24 cellular contexts compared by ENCODE assay signal in genomic region chr3:177262396-177262795, GRCh38.
DNase-seq lines count a peak whose midpoint lies in the region; ATAC-seq, FAIRE-seq and TF ChIP-seq lines count a peak whose summit lies in the region.
"Had no signal": no experiment of that assay in that cellular context is flagged by ENCODE, and none has a peak within 500 bp of the region (broad histone marks: within the 10 kb centered on the region; RNA-seq: fewer than 3 reads in every experiment).

No MANE protein-coding gene starts in this region.

- H3K9me3 Mint-ChIP-seq in Caco-2 (ENCODE audit: unreplicated experiment) (no peaks in the 10 kb centered on the region), mesothelial cell of epicardium (no peaks in the 10 kb centered on the region)
- H3K9me3 Mint-ChIP-seq: activated T-cell treated with anti-CD3 and anti-CD28 coated beads, Interleukin-2, amount 50 U/mL, for 72 hours; CD8-positive, alpha-beta memory T cell; stimulated activated naive CD8-positive, alpha-beta T cell treated with anti-CD3 and anti-CD28 coated beads, Interleukin-15, Interleukin-2, amounts not matched to agents 100 ng/mL and 50 ng/mL, for 24 hours had no signal

- DNase-seq in Caco-2 (peak; percentile 27 to 45), HuH-7.5 (ENCODE audit: low spot score) (peak; percentile 32), epithelial cell of esophagus (ENCODE audit: low read depth) (peak; percentile 33), mesothelial cell of epicardium (ENCODE audit: low spot score in 2 of 2, unreplicated experiment in 2 of 2) (no peak), RCC 7860 (ENCODE audit: low spot score) (no peak), NCI-H1048 (lab: John Stamatoyannopoulos, UW) (no peak)
- DNase-seq in stimulated activated CD4-positive, alpha-beta T cell treated with anti-CD3 and anti-CD28 coated beads, Interleukin-4, amount 100 ng/mL, for 1 hour: no peak
- DNase-seq: activated CD8-positive, alpha-beta T cell treated with anti-CD3 and anti-CD28 coated beads, Interleukin-2, amount 10 ng/mL, durations not matched to agents 7 days and 5 days; activated T-cell treated with anti-CD3 and anti-CD28 coated beads, Interleukin-2, amount 50 U/mL, for 72 hours; CD8-positive, alpha-beta memory T cell; DND-41; NCI-H1092 treated with DMSO at 0.1 percent for 48 hours; NCI-H2107; NCI-H524 treated with DMSO at 0.1 percent for 48 hours; sigmoid colon; stimulated activated CD4-positive, alpha-beta T cell treated with anti-CD3 and anti-CD28 coated beads, Interleukin-1b, Interleukin-23, amount 100 ng/mL, for 48 hours had no signal

- H3K4me1 Mint-ChIP-seq in Caco-2 (ENCODE audit: low read depth, unreplicated experiment) (peaks cover 18% of the 10 kb centered on the region), mesothelial cell of epicardium (peaks cover 14% of the 10 kb centered on the region)
- H3K4me1 Mint-ChIP-seq: CD8-positive, alpha-beta memory T cell had no signal

- no peaks in the 10 kb centered on the region for H3K36me3 Mint-ChIP-seq in Caco-2 (ENCODE audit: insufficient read depth, unreplicated experiment)
- no peaks in the 10 kb centered on the region for H3K36me3 Mint-ChIP-seq in mesothelial cell of epicardium
- H3K36me3 Mint-ChIP-seq: CD8-positive, alpha-beta memory T cell had no signal

- H3K9me3 ChIP-seq in Caco-2: no peaks in the 10 kb centered on the region
- H3K9me3 ChIP-seq: HAP-1, neutrophil, sigmoid colon had no signal

- CTCF ChIA-PET in Caco-2 (lab: Charles Lee): no interaction called here

- ATAC-seq in HG02884 (IDR thresholded peaks at IDR 0.05; ENCODE audit: unreplicated experiment): no peak
- ATAC-seq: activated CD8-positive, alpha-beta T cell treated with anti-CD3 and anti-CD28 coated beads, Interleukin-2, amount 10 ng/mL, durations not matched to agents 7 days and 5 days; activated T-cell treated with anti-CD3 and anti-CD28 coated beads, Interleukin-2, amount 50 U/mL, for 72 hours; esophagus mucosa; left colon had no signal

- intact Hi-C loops in Caco-2 (cut with micrococcal nuclease; ENCODE audit: unreplicated experiment): loop anchor here (5.0 kb wide), 1 partner anchor 345 kb away; no protein-coding TSS in a partner anchor

- H3K27ac Mint-ChIP-seq in Caco-2 (ENCODE audit: unreplicated experiment): peak overlapping the region; percentile 64
- peak overlapping the region; percentile 40 for H3K27ac Mint-ChIP-seq in mesothelial cell of epicardium
- H3K27ac Mint-ChIP-seq: activated CD8-positive, alpha-beta T cell treated with anti-CD3 and anti-CD28 coated beads, Interleukin-2, amount 10 ng/mL, durations not matched to agents 7 days and 5 days; activated naive CD8-positive, alpha-beta T cell; activated T-cell treated with anti-CD3 and anti-CD28 coated beads, Interleukin-2, amount 50 U/mL, for 72 hours; stimulated activated naive CD8-positive, alpha-beta T cell treated with anti-CD3 and anti-CD28 coated beads, Interleukin-15, Interleukin-2, amounts not matched to agents 100 ng/mL and 50 ng/mL, for 24 hours had no signal

- no peaks in the 10 kb centered on the region for H3K27me3 ChIP-seq in Caco-2 (replicated peaks; ENCODE audit: control insufficient read depth, insufficient read depth, low read length)
- H3K27me3 ChIP-seq: neutrophil, sigmoid colon had no signal

- H3K27me3 Mint-ChIP-seq in Caco-2 (ENCODE audit: insufficient read depth, unreplicated experiment) (no peaks in the 10 kb centered on the region), mesothelial cell of epicardium (ENCODE audit: low read depth) (no peaks in the 10 kb centered on the region)
- H3K27me3 Mint-ChIP-seq: activated naive CD8-positive, alpha-beta T cell; CD8-positive, alpha-beta memory T cell; stimulated activated naive CD8-positive, alpha-beta T cell treated with anti-CD3 and anti-CD28 coated beads, Interleukin-15, Interleukin-2, amounts not matched to agents 100 ng/mL and 50 ng/mL, for 24 hours had no signal

- H3K4me3 ChIP-seq in Caco-2 (ENCODE audit: low read depth, low read length): no peak overlapping the region
- H3K4me3 ChIP-seq in epithelial cell of esophagus (ENCODE audit: low read length): no peak overlapping the region
- H3K4me3 ChIP-seq: HAP-1, sigmoid colon had no signal

- peaks cover 6% of the 10 kb centered on the region; the same call in 1 of the 2 replicates for H3K4me1 ChIP-seq in Caco-2
- H3K4me1 ChIP-seq: HAP-1 had no signal

- no peak for TF ChIP-seq CTCF in Caco-2 (IDR thresholded peaks at IDR 0.05; ENCODE audit: insufficient read depth in 1 of 2, low read depth in 1 of 2, low read length in 1 of 2, severe bottlenecking in 1 of 2, unreplicated experiment in 1 of 2)
- no peak for TF ChIP-seq CTCF in epithelial cell of esophagus (IDR thresholded peaks at IDR 0.05; ENCODE audit: insufficient read depth, low read depth, low read length, missing control alignments)
- TF ChIP-seq CTCF in mesothelial cell of epicardium (IDR thresholded peaks at IDR 0.05; ENCODE audit: unreplicated experiment): no peak

- no peak for FAIRE-seq in RCC 7860 (lab: Jason Lieb, UNC)
- FAIRE-seq: GM19239 had no signal

- H3K4me3 Mint-ChIP-seq in Caco-2 (ENCODE audit: unreplicated experiment): no peak overlapping the region
- no peak overlapping the region for H3K4me3 Mint-ChIP-seq in mesothelial cell of epicardium
- H3K4me3 Mint-ChIP-seq: activated CD8-positive, alpha-beta T cell treated with anti-CD3 and anti-CD28 coated beads, Interleukin-2, amount 10 ng/mL, durations not matched to agents 7 days and 5 days; activated naive CD8-positive, alpha-beta T cell; activated T-cell treated with anti-CD3 and anti-CD28 coated beads, Interleukin-2, amount 50 U/mL, for 72 hours; CD8-positive, alpha-beta memory T cell; stimulated activated naive CD8-positive, alpha-beta T cell treated with anti-CD3 and anti-CD28 coated beads, Interleukin-15, Interleukin-2, amounts not matched to agents 100 ng/mL and 50 ng/mL, for 24 hours had no signal

- no TSS peak for BruUV-seq in Caco-2 (replicated peaks; lab: Mats Ljungman, UMichigan)

- POLR2A ChIA-PET in Caco-2 (lab: Charles Lee): no interaction called here

- H3K36me3 ChIP-seq in Caco-2 (ENCODE audit: control insufficient read depth, insufficient read depth, low read length): no peaks in the 10 kb centered on the region
- H3K36me3 ChIP-seq: HAP-1, neutrophil, sigmoid colon had no signal

Comparison
In these comparisons a context has a peak if more than half of its experiments do, and no peak if none do; other contexts are left out.
1. DNase-seq: peak in Caco-2 (2 of 2), HuH-7.5 (single experiment) and epithelial cell of esophagus (single experiment); none in mesothelial cell of epicardium (0 of 2), stimulated activated CD4-positive, alpha-beta T cell treated with anti-CD3 and anti-CD28 coated beads, Interleukin-4, amount 100 ng/mL, for 1 hour (single experiment), RCC 7860 (single experiment) and NCI-H1048 (single experiment).